ENCODE assay signal across 17 cellular contexts in genomic region chr3:43748179-43748578, GRCh38. TPM values are rescaled to one million over a fixed set of nuclear protein-coding genes. Genes with fewer than 3 reads are reported as not detected.
DNase-seq lines count a peak whose midpoint lies in the region; ATAC-seq, FAIRE-seq and TF ChIP-seq lines count a peak whose summit lies in the region.
"Had no signal": no experiment of that assay in that cellular context is flagged by ENCODE, and none has a peak within 500 bp of the region (broad histone marks: within the 10 kb centered on the region; RNA-seq: fewer than 3 reads in every experiment).

No MANE protein-coding gene starts in this region.

- peak overlapping the region; percentile 32 for H3K14ac ChIP-seq in IMR-90 (replicated peaks; ENCODE audit: low read depth, low read length)

- H3K56ac ChIP-seq in IMR-90 (ENCODE audit: extremely low read depth, insufficient read depth, low read length): peak overlapping the region; percentile 60; the same call in 1 of the 2 replicates

- peak overlapping the region; percentile 59 to 61; a peak in 4 of 6 replicates for H3K27ac ChIP-seq in A549
- peak overlapping the region; percentile 65 for H3K27ac ChIP-seq in IMR-90 (ENCODE audit: insufficient read depth, low read length)
- no peak overlapping the region for H3K27ac ChIP-seq in mammary epithelial cell (ENCODE audit: insufficient read depth, low read depth, low read length)
- H3K27ac ChIP-seq: tibial artery had no signal

- H3K4me2 ChIP-seq in A549 (peak overlapping the region; percentile 33; the same call in 2 of the 3 replicates), IMR-90 (ENCODE audit: low read depth, low read length) (peak overlapping the region; percentile 11; the same call in 1 of the 2 replicates), mammary epithelial cell (ENCODE audit: insufficient read depth, low read depth, low read length) (no peak overlapping the region)

- H3K36me3 ChIP-seq in IMR-90 (ENCODE audit: control insufficient read depth, insufficient read depth, low read length): no peaks in the 10 kb centered on the region
- no peaks in the 10 kb centered on the region for H3K36me3 ChIP-seq in mammary epithelial cell (ENCODE audit: insufficient read depth, low read length)
- H3K36me3 ChIP-seq: BE2C, tibial artery had no signal

- H4K91ac ChIP-seq in IMR-90 (ENCODE audit: insufficient read depth, low read depth, low read length): peak overlapping the region; percentile 94

- no peak for FAIRE-seq in A549 (lab: Jason Lieb, UNC)
- FAIRE-seq: G401.6 had no signal

- TF ChIP-seq RAD21 in A549 (conservative IDR thresholded peaks at IDR 0.05 in 1 of 2, IDR thresholded peaks at IDR 0.05 in 1 of 2): no peak
- TF ChIP-seq RAD21 in IMR-90 (IDR thresholded peaks at IDR 0.05; ENCODE audit: low read length): no peak

- TF ChIP-seq POLR2A in A549 (IDR thresholded peaks at IDR 0.05; ENCODE audit: low read length) (no peak), IMR-90 (IDR thresholded peaks at IDR 0.05; ENCODE audit: low read depth, low read length) (no peak)

- H3K4me1 ChIP-seq in A549 (peaks cover 12% of the 10 kb centered on the region), IMR-90 (ENCODE audit: control insufficient read depth, insufficient read depth, low read length) (peaks cover 19% of the 10 kb centered on the region), mammary epithelial cell (ENCODE audit: insufficient read depth, low read length) (peaks cover 11% of the 10 kb centered on the region)
- H3K4me1 ChIP-seq: BE2C had no signal

- H2BK120ac ChIP-seq in IMR-90 (ENCODE audit: low read depth, low read length): peak overlapping the region; percentile 91

- BruUV-seq in IMR-90 (replicated peaks; lab: Mats Ljungman, UMichigan) (no TSS peak), mammary epithelial cell (replicated peaks; lab: Mats Ljungman, UMichigan) (no TSS peak)

- no peaks in the 10 kb centered on the region for H3K9me3 ChIP-seq in A549
- H3K9me3 ChIP-seq in IMR-90 (ENCODE audit: control insufficient read depth, insufficient read depth, low read length): no peaks in the 10 kb centered on the region
- no peaks in the 10 kb centered on the region for H3K9me3 ChIP-seq in mammary epithelial cell (replicated peaks; ENCODE audit: insufficient read depth, low read length)
- H3K9me3 ChIP-seq: BE2C, tibial artery had no signal

- H3K4me3 ChIP-seq in A549: no peak overlapping the region
- H3K4me3 ChIP-seq in IMR-90 (ENCODE audit: insufficient read depth, low read depth, low read length): no peak overlapping the region
- H3K4me3 ChIP-seq in mammary epithelial cell (replicated peaks in 1 of 3; ENCODE audit: insufficient read depth in 1 of 3, low read depth in 2 of 3, low read length in 3 of 3): no peak overlapping the region
- H3K4me3 ChIP-seq: tibial artery had no signal

- 77% methylated on average over 3 of the region's 5 CpGs for WGBS in A549 (ENCODE audit: missing lambda C conversion rate)
- no CpG with 5 or more reads among the region's 5 CpGs for WGBS in IMR-90 (ENCODE audit: extremely low coverage in 2 of 2, insufficient read length in 1 of 2), 2 experiments
- WGBS in mammary epithelial cell (ENCODE audit: low coverage, missing lambda C conversion rate): 66% methylated on average over 5 of the region's 5 CpGs

- H3K27me3 ChIP-seq in IMR-90 (ENCODE audit: control insufficient read depth, insufficient read depth, low read length): no peaks in the 10 kb centered on the region
- H3K27me3 ChIP-seq in mammary epithelial cell (ENCODE audit: insufficient read depth, low read length): no peaks in the 10 kb centered on the region
- H3K27me3 ChIP-seq: BE2C, tibial artery had no signal

- peak overlapping the region; percentile 93 for H2BK20ac ChIP-seq in IMR-90 (ENCODE audit: low read depth, low read length)

- peak overlapping the region; percentile 84 for H3K4ac ChIP-seq in IMR-90 (ENCODE audit: low read depth, low read length)

- in situ Hi-C loops in IMR-90 (cut with MboI; ENCODE audit: low sequenced_read_pairs) (no loop called here), mammary epithelial cell (cut with MboI; ENCODE audit: low sequenced_read_pairs in 2 of 2) (no loop called here)

- H4K8ac ChIP-seq in IMR-90 (ENCODE audit: low read depth in 2 of 2, low read length in 2 of 2): peak overlapping the region; percentile 46 to 90

- H2BK15ac ChIP-seq in IMR-90 (ENCODE audit: low read depth, low read length): peak overlapping the region; percentile 93; the same call in 2 of the 3 replicates

- dilution Hi-C loops in IMR-90 (cut with HindIII; ENCODE audit: low sequenced_read_pairs, unreplicated experiment) (no loop called here), mammary epithelial cell (cut with HindIII; ENCODE audit: low sequenced_read_pairs) (loop anchor here (5.0 kb wide), 1 partner anchor 106 kb away; no protein-coding TSS in a partner anchor)

- peaks cover 22% of the 10 kb centered on the region for H3K9me1 ChIP-seq in IMR-90 (ENCODE audit: insufficient read depth, low read length)

- peak overlapping the region; percentile 74 for H2BK5ac ChIP-seq in IMR-90 (ENCODE audit: low read depth, low read length, poor library complexity, severe bottlenecking)

- H2AK9ac ChIP-seq in IMR-90 (replicated peaks; ENCODE audit: low read depth, low read length, poor library complexity): peak overlapping the region; percentile 86

- H4K20me1 ChIP-seq in IMR-90 (ENCODE audit: insufficient read depth, low read length): no peaks in the 10 kb centered on the region
- H4K20me1 ChIP-seq in mammary epithelial cell (ENCODE audit: insufficient read depth, low read length): no peaks in the 10 kb centered on the region

- POLR2A ChIA-PET in A549 (lab: Yijun Ruan, JAX) (no interaction called here), IMR-90 (lab: Charles Lee; ENCODE audit: unreplicated experiment) (no interaction called here)

- H3K79me2 ChIP-seq in mammary epithelial cell (ENCODE audit: insufficient read depth, low read length): no peaks in the 10 kb centered on the region

- peak overlapping the region; percentile 95 for H2AK5ac ChIP-seq in IMR-90 (ENCODE audit: low read depth, low read length)

- no peak for TF ChIP-seq CTCF in A549 (IDR thresholded peaks at IDR 0.05)
- TF ChIP-seq CTCF in IMR-90 (conservative IDR thresholded peaks at IDR 0.05; ENCODE audit: low read depth, low read length): peak; percentile 4; the same call in 1 of the 2 replicates
- TF ChIP-seq CTCF in mammary epithelial cell (conservative IDR thresholded peaks at IDR 0.05 in 1 of 2, IDR thresholded peaks at IDR 0.05 in 1 of 2; ENCODE audit: extremely low read depth in 1 of 2, insufficient read depth in 1 of 2, low read depth in 1 of 2, low read length in 2 of 2): no peak

- ATAC-seq in A549 (peak; percentile 73 to 75; a peak in 5 of 6 replicates), IMR-90 (ENCODE audit: low read depth) (peak; percentile 79), HG02973 (IDR thresholded peaks at IDR 0.05; ENCODE audit: unreplicated experiment) (no peak)

- peak in 1 of 2 experiments; percentile 41 for DNase-seq in A549 (ENCODE audit: low read depth in 1 of 2, low spot score in 1 of 2)
- DNase-seq in IMR-90: peak; percentile 62
- no peak for DNase-seq in mammary epithelial cell
- peak; percentile 23 for DNase-seq in kidney glomerular epithelial cell (lab: John Stamatoyannopoulos, UW)
- DNase-seq in T-helper 1 cell: no peak
- no peak for DNase-seq in HK-2 (ENCODE audit: unreplicated experiment)
- no peak for DNase-seq in activated effector memory CD4-positive, alpha-beta T cell treated with Interleukin-2 at 50 U/mL for 16 hours
- DNase-seq: activated CD4-positive, alpha-beta memory T cell treated with anti-CD3 and anti-CD28 coated beads, Interleukin-2, amount 10 ng/mL, durations not matched to agents 7 days and 5 days; activated naive CD4-positive, alpha-beta T cell treated with Interleukin-2 at 50 U/mL for 16 hours; BE2C; hippocampal formation; midbrain; NCI-H187; T-helper 2 cell; tibial artery had no signal

- H3K79me1 ChIP-seq in IMR-90 (ENCODE audit: low read depth in 1 of 2, low read length in 2 of 2): no peaks in the 10 kb centered on the region

- H4K5ac ChIP-seq in IMR-90 (ENCODE audit: low read depth, low read length): peak overlapping the region; percentile 81

- H3K18ac ChIP-seq in IMR-90 (ENCODE audit: low read depth, low read length): peak overlapping the region; percentile 76

- intact Hi-C loops in IMR-90 (cut with micrococcal nuclease): no loop called here
- intact Hi-C loops in mammary epithelial cell (cut with micrococcal nuclease): no loop called here

- H3K9ac ChIP-seq in IMR-90 (ENCODE audit: low read depth, low read length) (peak overlapping the region; percentile 13; the same call in 1 of the 2 replicates), mammary epithelial cell (ENCODE audit: insufficient read depth, low read length) (no peak overlapping the region)

- TF ChIP-seq EP300 in A549 (IDR thresholded peaks at IDR 0.05): no peak

- peak overlapping the region; percentile 89 for H2AFZ ChIP-seq in IMR-90 (replicated peaks; ENCODE audit: low read length, poor library complexity)
- H2AFZ ChIP-seq in mammary epithelial cell (ENCODE audit: low read depth, low read length): peak overlapping the region; percentile 84

- peak overlapping the region; percentile 81 for H3K23ac ChIP-seq in IMR-90 (ENCODE audit: low read depth, low read length)

- CTCF ChIA-PET in A549 (lab: Yijun Ruan, JAX) (interaction anchor here (0.9 to 1.2 kb wide), 2 partner anchors 12 to 450 kb away, joined by 3 read pairs; no protein-coding TSS in a partner anchor), IMR-90 (lab: Yijun Ruan, JAX) (interaction anchor here (0.8 kb wide), 1 partner anchor 14 kb away, joined by 3 read pairs; no protein-coding TSS in a partner anchor), mammary epithelial cell (lab: Charles Lee; ENCODE audit: low non-redundant PET) (no interaction called here)

TF ChIP-seq in IMR-90, 13 proteins besides CTCF, POLR2A, EP300 and RAD21 (continues in another document):
- TF ChIP-seq MAZ (IDR thresholded peaks at IDR 0.05; ENCODE audit: borderline replicate concordance, low read depth, low read length): peak; percentile 45; the same call in 1 of the 2 replicates
- TF ChIP-seq CEBPB (IDR thresholded peaks at IDR 0.05; ENCODE audit: low read depth, low read length): no peak

RNA-seq across cellular contexts. Expression of gene ABHD5, which starts 57.4 kb away (rescaled TPM):
- polyA plus RNA-seq in A549 (2011; rRNA removed) (17.3 and 17.8 TPM in 2 replicates), A549 (2017; fragmentation: RNase III; extraction: RNeasy Plus Mini Kit Qiagen cat#74134 plus additional on column Dnase treatment) (16.2 to 16.6 TPM (median 16.4 TPM) in 3 replicates), IMR-90 (2012; rRNA removed) (13.8 and 15.8 TPM in 2 replicates), mammary epithelial cell (32.4 TPM)
- polyA plus RNA-seq in A549 (2012; cell fraction: cytosol; rRNA removed): 8.2 and 8.9 TPM in 2 replicates
- polyA plus RNA-seq in A549 (2012; cell fraction: nucleus; rRNA removed): 4.3 and 7.7 TPM in 2 replicates
- 12.0 and 12.4 TPM in 2 replicates for polyA minus RNA-seq in A549 (2011; rRNA and poly(A)+ RNA removed)
- total RNA-seq in IMR-90 (2012; rRNA removed) (33.2 and 33.6 TPM in 2 replicates), mammary epithelial cell (10 to 100 TPM; 37.9 to 59.8 TPM)
- polyA plus RNA-seq in IMR-90 (2012; cell fraction: cytosol; rRNA removed): 5.6 and 6.0 TPM in 2 replicates
- 3.3 and 26.7 TPM in 2 replicates for polyA plus RNA-seq in IMR-90 (2012; cell fraction: nucleus; rRNA removed; ENCODE audit: low replicate concordance)
- polyA minus RNA-seq in mammary epithelial cell: 39.3 TPM

Comparison
In these comparisons a context has a peak if more than half of its experiments do, and no peak if none do; other contexts are left out.
1. DNase-seq: peak in IMR-90 (single experiment) and kidney glomerular epithelial cell (single experiment); none in mammary epithelial cell (single experiment), T-helper 1 cell (0 of 5), HK-2 (single experiment) and activated effector memory CD4-positive, alpha-beta T cell treated with Interleukin-2 at 50 U/mL for 16 hours (single experiment).